In genomic region chr17:69282002-69282401, GRCh38 we compare ENCODE assay signal across 25 cellular contexts. TPM values are rescaled to one million over a fixed set of nuclear protein-coding genes. Genes with fewer than 3 reads are reported as not detected.
"Had no signal": no experiment of that assay in that cellular context is flagged by ENCODE, and none has a peak within 500 bp of the region (broad histone marks: within the 10 kb centered on the region; RNA-seq: fewer than 3 reads in every experiment).

No MANE protein-coding gene starts in this region.

- H3K4me3 ChIP-seq: cardiac muscle cell, SJCRH30 had no signal

- H3K27me3 ChIP-seq: brain microvascular endothelial cell, cardiac muscle cell, SJCRH30 had no signal

- H3K9ac ChIP-seq: SK-N-SH had no signal

- ATAC-seq: activated CD8-positive, alpha-beta memory T cell treated with anti-CD3 and anti-CD28 coated beads, Interleukin-2, amount 10 ng/mL, durations not matched to agents 7 days and 5 days had no signal

- H3K4me2 ChIP-seq: SK-N-SH had no signal

- FAIRE-seq: colon had no signal

- H3K36me3 ChIP-seq: brain microvascular endothelial cell, cardiac muscle cell, SJCRH30 had no signal

- H3K9me3 ChIP-seq: SJCRH30, SK-N-SH had no signal

- H3K27ac ChIP-seq: brain microvascular endothelial cell, cardiac muscle cell, SJCRH30 had no signal

- DNase-seq: activated B cell treated with CpG ODN at 0.5 μM for 24 hours; activated CD4-positive, alpha-beta T cell treated with anti-CD3 and anti-CD28 coated beads for 1 hour; activated CD4-positive, alpha-beta T cell treated with anti-CD3 and anti-CD28 coated beads, Interleukin-2, amount 10 ng/mL, durations not matched to agents 24 days and 14 days; activated CD4-positive, alpha-beta T cell treated with anti-CD3 and anti-CD28 coated beads, Interleukin-2, amount 50 U/mL, for 48 hours; activated CD8-positive, alpha-beta memory T cell treated with anti-CD3 and anti-CD28 coated beads, Interleukin-2, amount 10 ng/mL, durations not matched to agents 7 days and 5 days; activated effector memory CD4-positive, alpha-beta T cell treated with Interleukin-2 at 50 U/mL for 16 hours; activated naive CD4-positive, alpha-beta T cell; activated T-cell treated with anti-CD3 and anti-CD28 coated beads, Interleukin-2, amount 50 U/mL, for 24 hours; amygdala; brain microvascular endothelial cell; cerebellar nuclear complex; Kasumi-1; NCI-H1105; NCI-H1436; NCI-H1694 treated with DMSO at 0.1 percent for 48 hours; NCI-H2029 treated with DMSO at 0.1 percent for 48 hours; NCI-H345; NCI-H510A; NCI-H526 treated with DMSO at 0.1 percent for 48 hours; NCI-H82; NK-92 treated with Interleukin-12 subunit alpha and Interleukin-12 subunit beta, amount 100 ng/mL, for 24 hours; SJCRH30; SK-N-SH had no signal

- H3K4me1 ChIP-seq: SJCRH30 had no signal

RNA-seq across cellular contexts. Expression of gene ABCA5, which starts 44.9 kb away (rescaled TPM):
- total RNA-seq: SJCRH30 had no signal

RNA-seq across cellular contexts. Expression of gene ABCA10, which starts 53.4 kb away (rescaled TPM):
- total RNA-seq: cardiac muscle cell, SJCRH30 had no signal
- polyA plus RNA-seq: cardiac muscle cell had no signal
